In genomic region chr18:26656401-26656943, GRCh38 we compare ENCODE assay signal across 8 cellular contexts.
DNase-seq lines count a peak whose midpoint lies in the region; ATAC-seq, FAIRE-seq and TF ChIP-seq lines count a peak whose summit lies in the region.

No MANE protein-coding gene starts in this region.

- ATAC-seq in GM19035 (IDR thresholded peaks at IDR 0.05; ENCODE audit: unreplicated experiment) (peak; percentile 34), HG03432 (IDR thresholded peaks at IDR 0.05; ENCODE audit: unreplicated experiment) (peak; percentile 36)
- no peak for ATAC-seq in effector memory CD8-positive, alpha-beta T cell (replicated peaks)

- no peaks in the 10 kb centered on the region for H3K27me3 ChIP-seq in dorsolateral prefrontal cortex
- H3K27me3 ChIP-seq in muscle layer of duodenum (ENCODE audit: low read depth, low read length), result no peaks in the 10 kb centered on the region

- peaks cover 5 to 6% of the 10 kb centered on the region in 2 donors for H3K4me1 Mint-ChIP-seq in effector memory CD8-positive, alpha-beta T cell (ENCODE audit: low read depth in 2 of 2)

- intact Hi-C loops in dorsolateral prefrontal cortex (cut with DNase I), result loop anchor here in 1 of 2 donors (2.0 to 10.0 kb wide), 3 partner anchors 108 to 208 kb away; partner anchors contain the start of genes AQP4 and KCTD1

- H3K4me3 Mint-ChIP-seq in effector memory CD8-positive, alpha-beta T cell, result peak overlapping the region in 1 of 2 donors; percentile 12

- no peaks in the 10 kb centered on the region for H3K9me3 ChIP-seq in muscle layer of duodenum (ENCODE audit: control insufficient read depth in 1 of 2, low read length in 2 of 2)

- no peaks in the 10 kb centered on the region for H3K36me3 ChIP-seq in muscle layer of duodenum (ENCODE audit: control insufficient read depth in 1 of 2, insufficient read depth in 2 of 2, low read length in 2 of 2)

- H3K4me3 ChIP-seq in dorsolateral prefrontal cortex, result peak overlapping the region; percentile 55 to 84 (median 73)
- H3K4me3 ChIP-seq in muscle layer of duodenum (ENCODE audit: low read depth in 1 of 2, low read length in 2 of 2), result peak overlapping the region; percentile 24 to 69

- no peak for TF ChIP-seq POLR2A in H54 (IDR thresholded peaks at IDR 0.05; ENCODE audit: low read depth, low read length)

- no peaks in the 10 kb centered on the region for H3K36me3 Mint-ChIP-seq in effector memory CD8-positive, alpha-beta T cell (ENCODE audit: insufficient read depth)

- TF ChIP-seq CTCF in dorsolateral prefrontal cortex (IDR thresholded peaks at IDR 0.05 in 54 of 56, conservative IDR thresholded peaks at IDR 0.05 in 2 of 56; ENCODE audit: low read depth in 1 of 56, partially characterized antibody in 56 of 56), result no peak

- H3K27ac ChIP-seq in dorsolateral prefrontal cortex, result peak overlapping the region; percentile 76 to 99 (median 96)
- no peak overlapping the region for H3K27ac ChIP-seq in muscle layer of duodenum (ENCODE audit: low read length)

- H3K9me3 Mint-ChIP-seq in effector memory CD8-positive, alpha-beta T cell, result no peaks in the 10 kb centered on the region

- DNase-seq in dorsolateral prefrontal cortex (peak in 1 of 10 donors; percentile 32), dedifferentiated amniotic fluid mesenchymal stem cell (ENCODE audit: extremely low spot score) (no peak), H54 (ENCODE audit: insufficient read length, low spot score) (no peak)
- DNase-seq in effector memory CD8-positive, alpha-beta T cell, result no peak
- DNase-seq in activated CD8-positive, alpha-beta memory T cell treated with anti-CD3 and anti-CD28 coated beads, Interleukin-2, amount 50 U/mL, for 48 hours, result no peak

- no peak overlapping the region for H3K27ac Mint-ChIP-seq in effector memory CD8-positive, alpha-beta T cell

- H3K27me3 Mint-ChIP-seq in effector memory CD8-positive, alpha-beta T cell, result peaks cover 56 to 72% of the 10 kb centered on the region in 2 donors

- H3K4me1 ChIP-seq in muscle layer of duodenum (ENCODE audit: control insufficient read depth in 1 of 2, insufficient read depth in 2 of 2, low read length in 2 of 2), result peaks cover 8 to 19% of the 10 kb centered on the region in 2 donors

- FAIRE-seq in H54 (lab: Jason Lieb, UNC), result no peak
